14 cellular contexts compared by ENCODE assay signal in genomic region chr18:3966246-3966984, GRCh38.
A peak's percentile ranks its signal among the peaks of the same experiment; 100 is the strongest.
DNase-seq lines count a peak whose midpoint lies in the region; ATAC-seq and TF ChIP-seq lines count a peak whose summit lies in the region.
"Had no signal": no experiment of that assay in that cellular context is flagged by ENCODE, and none has a peak within 500 bp of the region (broad histone marks: within the 10 kb centered on the region; RNA-seq: fewer than 3 reads in every experiment).

No MANE protein-coding gene starts in this region.

- intact Hi-C loops in right cardiac atrium (cut with DNase I) (no loop called here), Right ventricle myocardium superior (cut with DNase I) (loop anchor here (5.0 kb wide), 1 partner anchor 49 kb away; no protein-coding TSS in a partner anchor)

- no peak for TF ChIP-seq CTCF in fibroblast of villous mesenchyme (IDR thresholded peaks at IDR 0.05; ENCODE audit: insufficient read depth, low read depth, low read length)

- ATAC-seq in right cardiac atrium (no peak), Right ventricle myocardium superior (ENCODE audit: poor library complexity) (no peak), GM21529 (IDR thresholded peaks at IDR 0.05; ENCODE audit: unreplicated experiment) (no peak), GM18907 (IDR thresholded peaks at IDR 0.05; ENCODE audit: unreplicated experiment) (no peak)

- CTCF ChIA-PET in HEK293T (lab: Yijun Ruan, JAX): interaction anchor here (0.6 to 1.4 kb wide), 3 partner anchors 20 to 471 kb away, joined by 3 to 5 read pairs (median 3); no protein-coding TSS in a partner anchor

- H3K4me3 ChIP-seq in right cardiac atrium (ENCODE audit: low read length) (no peak overlapping the region), fibroblast of villous mesenchyme (ENCODE audit: low read depth, low read length) (no peak overlapping the region)
- H3K4me3 ChIP-seq: colonic mucosa, spleen had no signal

- no peaks in the 10 kb centered on the region for H3K27me3 ChIP-seq in right cardiac atrium (ENCODE audit: control insufficient read depth, insufficient read depth)
- H3K27me3 ChIP-seq: colonic mucosa, spleen had no signal

- WGBS in right cardiac atrium: 50% methylated on average over 6 of the region's 6 CpGs

- no peak for DNase-seq in right cardiac atrium
- DNase-seq in Right ventricle myocardium superior: no peak
- peak; percentile 50 for DNase-seq in NCI-H2196 treated with DMSO at 0.1 percent for 48 hours (lab: John Stamatoyannopoulos, UW; ENCODE audit: unreplicated experiment)
- peak; percentile 2 for DNase-seq in fibroblast of villous mesenchyme (ENCODE audit: low read depth)
- DNase-seq in HEK293T (ENCODE audit: extremely low spot score): no peak
- no peak for DNase-seq in SIG-M5 treated with dmso at 0.1 percent for 504 hours (lab: John Stamatoyannopoulos, UW; ENCODE audit: unreplicated experiment)
- DNase-seq: amniotic stem cell, colonic mucosa, glutamatergic neuron, islet precursor cell, NCI-H526 treated with DMSO at 0.1 percent for 48 hours, spleen had no signal

- H3K9me3 ChIP-seq in right cardiac atrium (ENCODE audit: control insufficient read depth, low read length): no peaks in the 10 kb centered on the region
- H3K9me3 ChIP-seq: colonic mucosa, spleen had no signal

- H3K4me1 ChIP-seq in right cardiac atrium (ENCODE audit: control insufficient read depth, insufficient read depth, low read length): no peaks in the 10 kb centered on the region
- H3K4me1 ChIP-seq: colonic mucosa, spleen had no signal

- peak overlapping the region; percentile 23 for H3K27ac ChIP-seq in right cardiac atrium (ENCODE audit: low read length)
- H3K27ac ChIP-seq: colonic mucosa, spleen had no signal

- POLR2A ChIA-PET in HEK293T (lab: Yijun Ruan, JAX): no interaction called here

TF ChIP-seq in HEK293T, 16 proteins besides CTCF, POLR2A, EP300 and RAD21:
- TF ChIP-seq PKNOX1 (IDR thresholded peaks at IDR 0.05): no peak
TF ChIP-seq in HEK293T: peak in this region for 0.

Comparison
In these comparisons a context has a peak if more than half of its experiments do, and no peak if none do; other contexts are left out.
1. DNase-seq: peak in NCI-H2196 treated with DMSO at 0.1 percent for 48 hours (single experiment) and fibroblast of villous mesenchyme (single experiment); none in right cardiac atrium (0 of 3), Right ventricle myocardium superior (single experiment), HEK293T (single experiment) and SIG-M5 treated with dmso at 0.1 percent for 504 hours (single experiment).